21 cellular contexts compared by ENCODE assay signal in the genomic region with DNA sequence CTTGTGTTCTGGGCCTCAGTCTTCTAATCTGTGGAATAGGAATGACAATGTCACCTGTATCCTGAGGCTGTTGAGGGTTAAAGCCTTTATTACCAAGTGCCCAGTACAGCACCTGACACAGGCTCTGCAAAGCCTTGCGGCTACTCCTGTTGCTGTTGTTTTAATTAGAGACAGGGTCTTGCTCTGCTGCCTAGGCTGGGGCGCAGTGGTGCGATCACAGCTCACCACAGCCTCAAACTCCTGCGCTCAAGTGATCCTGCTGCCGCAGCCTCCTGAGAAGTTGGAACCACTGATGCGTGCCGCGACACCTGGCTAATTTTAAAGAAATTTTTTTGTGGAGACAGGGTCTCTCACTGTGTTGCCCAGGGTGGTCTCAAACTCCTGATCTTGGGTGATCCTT. TPM values are rescaled to one million over a fixed set of nuclear protein-coding genes. Genes with fewer than 3 reads are reported as not detected.
A peak's percentile ranks its signal among the peaks of the same experiment; 100 is the strongest.
DNase-seq lines count a peak whose midpoint lies in the region; TF ChIP-seq lines count a peak whose summit lies in the region.
"Had no signal": no experiment of that assay in that cellular context is flagged by ENCODE, and none has a peak within 500 bp of the region (broad histone marks: within the 10 kb centered on the region; RNA-seq: fewer than 3 reads in every experiment).

No MANE protein-coding gene starts in this region.

- H3K9me3 ChIP-seq in WERI-Rb-1 (ENCODE audit: severe bottlenecking): no peaks in the 10 kb centered on the region
- no peaks in the 10 kb centered on the region for H3K9me3 ChIP-seq in thyroid gland
- no peaks in the 10 kb centered on the region for H3K9me3 ChIP-seq in esophagus squamous epithelium
- H3K9me3 ChIP-seq: BE2C, SK-N-SH had no signal

- peak overlapping the region; percentile 26 for H3K4me3 ChIP-seq in WERI-Rb-1 (ENCODE audit: low read depth, low read length)
- no peak overlapping the region for H3K4me3 ChIP-seq in thyroid gland (replicated peaks in 1 of 3)
- no peak overlapping the region for H3K4me3 ChIP-seq in esophagus squamous epithelium

- intact Hi-C loops in thyroid gland (cut with DNase I): no loop called here
- intact Hi-C loops in esophagus squamous epithelium (cut with DNase I): no loop called here

- H3K27ac Mint-ChIP-seq in activated naive CD8-positive, alpha-beta T cell: peak overlapping the region; percentile 34
- H3K27ac Mint-ChIP-seq in activated naive CD8-positive, alpha-beta T cell treated with anti-CD3 and anti-CD28 coated beads for 36 hours: no peak overlapping the region
- peak overlapping the region; percentile 68 for H3K27ac Mint-ChIP-seq in glutamatergic neuron (ENCODE audit: unreplicated experiment)

- 36 to 48% methylated on average over 8 of the region's 8 CpGs for WGBS in thyroid gland, 2 donors
- 93 to 100% methylated on average over 6 to 8 of the region's 8 CpGs for WGBS in esophagus squamous epithelium, 2 donors

- no peaks in the 10 kb centered on the region for H3K27me3 ChIP-seq in WERI-Rb-1 (ENCODE audit: insufficient read depth, low read depth, severe bottlenecking)
- no peaks in the 10 kb centered on the region for H3K27me3 ChIP-seq in thyroid gland
- no peaks in the 10 kb centered on the region for H3K27me3 ChIP-seq in esophagus squamous epithelium
- H3K27me3 ChIP-seq: BE2C had no signal

- peaks cover 52% of the 10 kb centered on the region for H3K36me3 ChIP-seq in WERI-Rb-1
- H3K36me3 ChIP-seq in thyroid gland: no peaks in the 10 kb centered on the region
- peaks cover 0 to 8% (median 0%) of the 10 kb centered on the region in 3 donors for H3K36me3 ChIP-seq in esophagus squamous epithelium

- no peak for DNase-seq in activated naive CD8-positive, alpha-beta T cell treated with anti-CD3 and anti-CD28 coated beads for 36 hours
- no peak for DNase-seq in WERI-Rb-1
- DNase-seq in glutamatergic neuron: no peak
- DNase-seq in thyroid gland: peak; percentile 63 to 68
- DNase-seq in esophagus squamous epithelium (lab: John Stamatoyannopoulos, UW): no peak
- no peak for DNase-seq in activated CD8-positive, alpha-beta memory T cell treated with anti-CD3 and anti-CD28 coated beads, Interleukin-2, amount 50 U/mL, for 48 hours
- no peak for DNase-seq in D341Med (ENCODE audit: low spot score)
- DNase-seq: 8988T; BE2C; CD8-positive, alpha-beta memory T cell; DMS79 treated with DMSO at 0.1 percent for 48 hours; KG1; NCI-H1417 treated with DMSO at 0.1 percent for 48 hours; NCI-H187 treated with DMSO at 0.1 percent for 48 hours; NCI-H526; NK-92 treated with Interleukin-12 subunit alpha and Interleukin-12 subunit beta, amount 100 ng/mL, for 24 hours; OCI-M1; RPMI8226; SHP77 treated with DMSO at 0.1 percent for 48 hours; SK-N-SH had no signal

- H3K4me3 Mint-ChIP-seq in activated naive CD8-positive, alpha-beta T cell: no peak overlapping the region
- H3K4me3 Mint-ChIP-seq in activated naive CD8-positive, alpha-beta T cell treated with anti-CD3 and anti-CD28 coated beads for 36 hours: no peak overlapping the region
- H3K4me3 Mint-ChIP-seq in glutamatergic neuron (ENCODE audit: unreplicated experiment): peak overlapping the region; percentile 75

- TF ChIP-seq POLR2A in thyroid gland (IDR thresholded peaks at IDR 0.05) (no peak), esophagus squamous epithelium (IDR thresholded peaks at IDR 0.05) (no peak)

- TF ChIP-seq CTCF in WERI-Rb-1 (IDR thresholded peaks at IDR 0.05; ENCODE audit: low read depth, low read length): no peak
- TF ChIP-seq CTCF in glutamatergic neuron (IDR thresholded peaks at IDR 0.05; ENCODE audit: partially characterized antibody, unreplicated experiment): no peak
- TF ChIP-seq CTCF in thyroid gland (IDR thresholded peaks at IDR 0.05): no peak
- TF ChIP-seq CTCF in esophagus squamous epithelium (IDR thresholded peaks at IDR 0.05): no peak

- no peaks in the 10 kb centered on the region for H3K27me3 Mint-ChIP-seq in activated naive CD8-positive, alpha-beta T cell
- H3K27me3 Mint-ChIP-seq in activated naive CD8-positive, alpha-beta T cell treated with anti-CD3 and anti-CD28 coated beads for 36 hours: no peaks in the 10 kb centered on the region
- peaks cover 33% of the 10 kb centered on the region for H3K27me3 Mint-ChIP-seq in glutamatergic neuron (ENCODE audit: unreplicated experiment)

- H3K9me3 Mint-ChIP-seq in activated naive CD8-positive, alpha-beta T cell (ENCODE audit: low read depth): no peaks in the 10 kb centered on the region
- H3K9me3 Mint-ChIP-seq in activated naive CD8-positive, alpha-beta T cell treated with anti-CD3 and anti-CD28 coated beads for 36 hours: no peaks in the 10 kb centered on the region
- peaks cover 46% of the 10 kb centered on the region for H3K9me3 Mint-ChIP-seq in glutamatergic neuron (ENCODE audit: unreplicated experiment)
- H3K9me3 Mint-ChIP-seq: CD8-positive, alpha-beta memory T cell had no signal

- no peaks in the 10 kb centered on the region for H3K36me3 Mint-ChIP-seq in activated naive CD8-positive, alpha-beta T cell
- H3K36me3 Mint-ChIP-seq in activated naive CD8-positive, alpha-beta T cell treated with anti-CD3 and anti-CD28 coated beads for 36 hours: peaks cover 2% of the 10 kb centered on the region
- H3K36me3 Mint-ChIP-seq in glutamatergic neuron (ENCODE audit: unreplicated experiment): peaks cover 5% of the 10 kb centered on the region

- peak overlapping the region; percentile 99 for H3K27ac ChIP-seq in WERI-Rb-1
- H3K27ac ChIP-seq in thyroid gland: peak overlapping the region; percentile 37 to 54 (median 39)
- no peak overlapping the region for H3K27ac ChIP-seq in esophagus squamous epithelium

- H3K4me1 ChIP-seq in thyroid gland (peaks cover 54 to 59% of the 10 kb centered on the region in 2 donors), esophagus squamous epithelium (peaks cover 43 to 84% (median 56%) of the 10 kb centered on the region in 3 donors)

- peaks cover 56% of the 10 kb centered on the region for H3K4me1 Mint-ChIP-seq in activated naive CD8-positive, alpha-beta T cell (ENCODE audit: low read depth)
- peaks cover 48% of the 10 kb centered on the region for H3K4me1 Mint-ChIP-seq in activated naive CD8-positive, alpha-beta T cell treated with anti-CD3 and anti-CD28 coated beads for 36 hours
- peaks cover 64% of the 10 kb centered on the region for H3K4me1 Mint-ChIP-seq in glutamatergic neuron (ENCODE audit: low read depth, unreplicated experiment)

RNA-seq across cellular contexts. Expression of gene GSE1, which starts 5.4 kb away (rescaled TPM):
- 10 to 100 TPM; 25.1 to 27.6 TPM for total RNA-seq in activated naive CD8-positive, alpha-beta T cell treated with anti-CD3 and anti-CD28 coated beads for 36 hours
- total RNA-seq in glutamatergic neuron (ENCODE audit: unreplicated experiment) (473 TPM), thyroid gland (100 to 1,000 TPM in 1 of 4 donors, 10 to 100 TPM in 3; 54.2 to 155 (median 71.9) TPM), esophagus squamous epithelium (10 to 100 TPM; 24.6 to 33.6 (median 28.9) TPM)

Comparison
In these comparisons a context has a peak if more than half of its experiments do, and no peak if none do; other contexts are left out.
1. DNase-seq: peak in thyroid gland (2 of 2); none in activated naive CD8-positive, alpha-beta T cell treated with anti-CD3 and anti-CD28 coated beads for 36 hours (single experiment), WERI-Rb-1 (single experiment), glutamatergic neuron (single experiment), esophagus squamous epithelium (single experiment), activated CD8-positive, alpha-beta memory T cell treated with anti-CD3 and anti-CD28 coated beads, Interleukin-2, amount 50 U/mL, for 48 hours (single experiment) and D341Med (single experiment).
2. H3K27ac ChIP-seq: peak in WERI-Rb-1 (single experiment) and thyroid gland (3 of 3); none in esophagus squamous epithelium (0 of 4).